ENCODE assay signal across 17 cellular contexts in the genomic region with DNA sequence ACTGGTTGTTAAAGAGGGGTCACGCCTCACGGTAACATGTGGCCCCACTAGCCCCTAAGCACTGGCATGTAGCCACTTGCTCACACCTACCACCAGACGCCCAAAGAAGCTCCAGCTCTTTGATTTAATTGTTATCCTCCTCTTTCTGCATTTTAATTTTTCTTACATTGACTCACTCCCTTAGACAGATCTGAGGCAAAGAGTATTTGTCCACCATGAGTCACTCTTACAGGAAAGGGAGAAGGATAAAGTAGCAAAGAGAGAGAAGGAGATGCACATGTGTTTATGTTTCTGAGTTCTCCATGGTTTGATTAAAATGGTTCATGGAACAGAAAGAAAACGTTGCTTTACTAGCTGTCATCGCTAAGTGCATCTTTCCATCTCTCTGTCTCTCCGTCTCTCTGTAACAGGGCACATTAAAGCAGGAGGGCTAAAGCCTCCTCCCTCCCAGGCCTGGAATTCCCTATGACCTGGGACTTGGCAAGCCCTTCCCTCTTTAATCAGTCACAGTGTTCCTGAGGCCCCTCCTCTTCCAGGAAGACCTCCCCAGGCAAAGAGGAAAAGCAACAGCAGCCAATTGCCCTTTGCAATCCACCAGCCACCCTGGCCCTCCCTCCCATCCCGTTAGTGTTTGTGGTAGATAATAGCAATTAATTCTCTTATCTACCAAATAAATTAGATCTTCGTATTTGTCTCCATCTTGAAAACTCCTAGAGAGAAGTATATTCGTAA.
DNase-seq lines count a peak whose midpoint lies in the region; ATAC-seq and TF ChIP-seq lines count a peak whose summit lies in the region.
"Had no signal": no experiment of that assay in that cellular context is flagged by ENCODE, and none has a peak within 500 bp of the region (broad histone marks: within the 10 kb centered on the region; RNA-seq: fewer than 3 reads in every experiment).

No MANE protein-coding gene starts in this region.

- TF ChIP-seq CTCF in fibroblast of mammary gland (conservative IDR thresholded peaks at IDR 0.05; ENCODE audit: control insufficient read depth, insufficient read depth, low read depth, low read length) (no peak), tibial nerve (IDR thresholded peaks at IDR 0.05) (no peak)

- no peaks in the 10 kb centered on the region for H3K4me1 Mint-ChIP-seq in immature natural killer cell
- H3K4me1 Mint-ChIP-seq: stimulated activated memory B cell treated with anti-CD40 and anti-IgM and Interleukin-4, amounts not matched to agents 10 μg/mL and 1 μg/mL and 100 μg/mL, for 72 hours had no signal

- DNase-seq in Daoy (ENCODE audit: low read depth): peak; percentile 74
- peak; percentile 82 for DNase-seq in fibroblast of mammary gland (ENCODE audit: low read depth)
- DNase-seq in mesendoderm: peak; percentile 28
- DNase-seq in tibial nerve (ENCODE audit: low spot score in 2 of 2): no peak
- no peak for DNase-seq in NCI-H2171 treated with DMSO at 0.1 percent for 48 hours (lab: John Stamatoyannopoulos, UW)
- DNase-seq in immature natural killer cell: no peak
- DNase-seq: activated naive CD4-positive, alpha-beta T cell treated with anti-CD3 and anti-CD28 coated beads for 36 hours; colonic mucosa; glutamatergic neuron; Peyer's patch; posterior cingulate gyrus; stimulated activated CD4-positive, alpha-beta T cell treated with anti-CD3 and anti-CD28 coated beads, Interleukin-2, amount 100 ng/mL, for 24 hours; T-helper 9 cell had no signal

- no peak overlapping the region for H3K4me3 ChIP-seq in fibroblast of mammary gland (ENCODE audit: control insufficient read depth, low read depth, low read length)
- H3K4me3 ChIP-seq in mesendoderm (ENCODE audit: low read length): no peak overlapping the region
- H3K4me3 ChIP-seq in tibial nerve: no peak overlapping the region
- H3K4me3 ChIP-seq: BLaER1, colonic mucosa, Peyer's patch had no signal

- H3K4me2 ChIP-seq in mesendoderm (ENCODE audit: low read length): no peak overlapping the region
- H3K4me2 ChIP-seq: BLaER1 had no signal

- H2AK5ac ChIP-seq in mesendoderm (ENCODE audit: low read length): no peak overlapping the region

- H3K4me1 ChIP-seq in mesendoderm (ENCODE audit: control insufficient read depth, low read depth, low read length) (no peaks in the 10 kb centered on the region), tibial nerve (peaks cover 0 to 6% (median 0%) of the 10 kb centered on the region in 4 donors)
- H3K4me1 ChIP-seq: BLaER1, colonic mucosa, Peyer's patch had no signal

- H3K79me2 ChIP-seq in mesendoderm (ENCODE audit: control insufficient read depth, insufficient read depth, low read length): no peaks in the 10 kb centered on the region

- H3K4ac ChIP-seq in mesendoderm (ENCODE audit: low read depth, low read length): no peak overlapping the region

- H3K23ac ChIP-seq in mesendoderm (ENCODE audit: low read length): no peak overlapping the region

- H3K36me3 ChIP-seq in mesendoderm (ENCODE audit: control insufficient read depth, insufficient read depth, low read length): no peaks in the 10 kb centered on the region
- H3K36me3 ChIP-seq in tibial nerve: no peaks in the 10 kb centered on the region
- H3K36me3 ChIP-seq: BLaER1, colonic mucosa, Peyer's patch had no signal

- no peak overlapping the region for H4K8ac ChIP-seq in mesendoderm (ENCODE audit: low read depth, low read length)

- no peak overlapping the region for H3K27ac Mint-ChIP-seq in immature natural killer cell
- H3K27ac Mint-ChIP-seq: activated naive CD4-positive, alpha-beta T cell treated with anti-CD3 and anti-CD28 coated beads for 36 hours; stimulated activated memory B cell treated with anti-CD40 and anti-IgM and Interleukin-4, amounts not matched to agents 10 μg/mL and 1 μg/mL and 100 μg/mL, for 72 hours had no signal

- no peak overlapping the region for H3K56ac ChIP-seq in mesendoderm (ENCODE audit: low read length)

- H2BK15ac ChIP-seq in mesendoderm (replicated peaks; ENCODE audit: low read depth): no peak overlapping the region

- ATAC-seq in SK-N-SH treated with all-trans-retinoic acid at 6 μM for 48 hours (no peak), HG03571 (IDR thresholded peaks at IDR 0.05; ENCODE audit: unreplicated experiment) (no peak)
- ATAC-seq: stimulated activated memory B cell treated with anti-CD40 and anti-IgM and Interleukin-4, amounts not matched to agents 10 μg/mL and 1 μg/mL and 100 μg/mL, for 72 hours had no signal

- no peak for TF ChIP-seq EP300 in tibial nerve (IDR thresholded peaks at IDR 0.05)

- no peak overlapping the region for H2BK5ac ChIP-seq in mesendoderm (ENCODE audit: low read length)

- no peaks in the 10 kb centered on the region for H3K79me1 ChIP-seq in mesendoderm (ENCODE audit: low read length)

- peaks cover 2 to 12% (median 2%) of the 10 kb centered on the region in 3 donors for H3K27me3 Mint-ChIP-seq in immature natural killer cell (ENCODE audit: low read depth in 3 of 3)

- H3K27me3 ChIP-seq in mesendoderm (ENCODE audit: insufficient read depth, low read length, poor library complexity): no peaks in the 10 kb centered on the region
- H3K27me3 ChIP-seq in tibial nerve: no peaks in the 10 kb centered on the region
- H3K27me3 ChIP-seq: BLaER1, colonic mucosa, Peyer's patch had no signal

- no peak overlapping the region for H3K9ac ChIP-seq in mesendoderm (ENCODE audit: low read length)
- H3K9ac ChIP-seq: BLaER1 had no signal

- H3K4me3 Mint-ChIP-seq in immature natural killer cell: no peak overlapping the region
- H3K4me3 Mint-ChIP-seq: activated naive CD4-positive, alpha-beta T cell treated with anti-CD3 and anti-CD28 coated beads for 36 hours; stimulated activated memory B cell treated with anti-CD40 and anti-IgM and Interleukin-4, amounts not matched to agents 10 μg/mL and 1 μg/mL and 100 μg/mL, for 72 hours had no signal

- no peak overlapping the region for H4K5ac ChIP-seq in mesendoderm (ENCODE audit: low read length)

- TF ChIP-seq POLR2A in tibial nerve (IDR thresholded peaks at IDR 0.05): no peak

- H3K18ac ChIP-seq in mesendoderm (ENCODE audit: low read length): no peak overlapping the region

- H3K9me3 ChIP-seq in tibial nerve: no peaks in the 10 kb centered on the region
- H3K9me3 ChIP-seq: BLaER1, colonic mucosa, Peyer's patch had no signal

- no peak overlapping the region for H2BK120ac ChIP-seq in mesendoderm (ENCODE audit: low read depth, low read length)

- no peaks in the 10 kb centered on the region for H3K36me3 Mint-ChIP-seq in immature natural killer cell
- H3K36me3 Mint-ChIP-seq: stimulated activated memory B cell treated with anti-CD40 and anti-IgM and Interleukin-4, amounts not matched to agents 10 μg/mL and 1 μg/mL and 100 μg/mL, for 72 hours had no signal

- H3K27ac ChIP-seq in mesendoderm (ENCODE audit: low read depth, low read length) (no peak overlapping the region), tibial nerve (no peak overlapping the region)
- H3K27ac ChIP-seq: BLaER1, colonic mucosa, Peyer's patch had no signal

- peaks cover 0 to 5% (median 0%) of the 10 kb centered on the region in 6 donors for H3K9me3 Mint-ChIP-seq in immature natural killer cell

- no CpG with 5 or more reads among the region's 9 CpGs for WGBS in mesendoderm (ENCODE audit: extremely low coverage, insufficient coverage, low lambda C conversion rate)
- 59% methylated on average over 9 of the region's 9 CpGs for WGBS in tibial nerve, 2 donors

TF ChIP-seq in SK-N-SH treated with all-trans-retinoic acid at 6 μM for 48 hours, 23 proteins besides CTCF, POLR2A, EP300 and RAD21:
- no peak for TF ChIP-seq ZC3H10 (CRISPR knock-in tag; IDR thresholded peaks at IDR 0.05)
- TF ChIP-seq, protein P1, sequence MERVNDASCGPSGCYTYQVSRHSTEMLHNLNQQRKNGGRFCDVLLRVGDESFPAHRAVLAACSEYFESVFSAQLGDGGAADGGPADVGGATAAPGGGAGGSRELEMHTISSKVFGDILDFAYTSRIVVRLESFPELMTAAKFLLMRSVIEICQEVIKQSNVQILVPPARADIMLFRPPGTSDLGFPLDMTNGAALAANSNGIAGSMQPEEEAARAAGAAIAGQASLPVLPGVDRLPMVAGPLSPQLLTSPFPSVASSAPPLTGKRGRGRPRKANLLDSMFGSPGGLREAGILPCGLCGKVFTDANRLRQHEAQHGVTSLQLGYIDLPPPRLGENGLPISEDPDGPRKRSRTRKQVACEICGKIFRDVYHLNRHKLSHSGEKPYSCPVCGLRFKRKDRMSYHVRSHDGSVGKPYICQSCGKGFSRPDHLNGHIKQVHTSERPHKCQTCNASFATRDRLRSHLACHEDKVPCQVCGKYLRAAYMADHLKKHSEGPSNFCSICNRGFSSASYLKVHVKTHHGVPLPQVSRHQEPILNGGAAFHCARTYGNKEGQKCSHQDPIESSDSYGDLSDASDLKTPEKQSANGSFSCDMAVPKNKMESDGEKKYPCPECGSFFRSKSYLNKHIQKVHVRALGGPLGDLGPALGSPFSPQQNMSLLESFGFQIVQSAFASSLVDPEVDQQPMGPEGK (CRISPR knock-in tag; IDR thresholded peaks at IDR 0.05; ENCODE audit: borderline replicate concordance): no peak
- TF ChIP-seq ISL1 (CRISPR knock-in tag; IDR thresholded peaks at IDR 0.05): peak; percentile 38
TF ChIP-seq in SK-N-SH treated with all-trans-retinoic acid at 6 μM for 48 hours: peak in this region for 1.

Comparison
In these comparisons a context has a peak if more than half of its experiments do, and no peak if none do; other contexts are left out.
1. DNase-seq: peak in Daoy (single experiment), fibroblast of mammary gland (single experiment) and mesendoderm (single experiment); none in tibial nerve (0 of 2), NCI-H2171 treated with DMSO at 0.1 percent for 48 hours (single experiment) and immature natural killer cell (0 of 3).